ENCODE assay signal across 8 cellular contexts in genomic region chr19:31351212-31352193, GRCh38. TPM values are rescaled to one million over a fixed set of nuclear protein-coding genes. Genes with fewer than 3 reads are reported as not detected.
DNase-seq lines count a peak whose midpoint lies in the region; ATAC-seq lines count a peak whose summit lies in the region.

No MANE protein-coding gene starts in this region.

- peaks cover 63% of the 10 kb centered on the region for H3K27me3 Mint-ChIP-seq in activated T-helper 1 cell treated with anti-CD3 and anti-CD28 coated beads, Interleukin-12 subunit alpha, Interleukin-12 subunit beta, Interleukin-2, Interleukin-4 antibody, amounts not matched to agents 30 ng/mL and 10 ng/mL and 1 ng/mL, durations not matched to agents 14 hours and 24 hours and 36 hours (ENCODE audit: insufficient read depth)

- H3K9me3 ChIP-seq in right cardiac atrium (ENCODE audit: control insufficient read depth, low read length) = no peaks in the 10 kb centered on the region

- peak in 1 of 2 donors; percentile 9 for ATAC-seq in right cardiac atrium
- ATAC-seq in GM18519 (IDR thresholded peaks at IDR 0.05; ENCODE audit: low FRiP score, unreplicated experiment) = no peak

- intact Hi-C loops in activated T-helper 1 cell treated with anti-CD3 and anti-CD28 coated beads, Interleukin-12 subunit alpha, Interleukin-12 subunit beta, Interleukin-2, Interleukin-4 antibody, amounts not matched to agents 30 ng/mL and 10 ng/mL and 1 ng/mL, durations not matched to agents 14 hours and 24 hours and 36 hours (cut with micrococcal nuclease) = loop anchor here (2.0 to 5.0 kb wide), 2 partner anchors 137 to 1824 kb away; partner anchors contain the start of gene VSTM2B
- intact Hi-C loops in right cardiac atrium (cut with DNase I) = no loop called here

- peak; percentile 22 to 37 for DNase-seq in activated CD4-positive, alpha-beta T cell treated with anti-CD3 and anti-CD28 coated beads, Interleukin-2, amount 50 U/mL, for 48 hours
- DNase-seq in activated CD4-positive, alpha-beta T cell treated with anti-CD3 and anti-CD28 coated beads, Interleukin-2, amount 50 U/mL, for 4 hours = no peak
- no peak for DNase-seq in activated T-helper 1 cell treated with anti-CD3 and anti-CD28 coated beads, Interleukin-12 subunit alpha, Interleukin-12 subunit beta, Interleukin-2, Interleukin-4 antibody, amounts not matched to agents 30 ng/mL and 10 ng/mL and 1 ng/mL, durations not matched to agents 14 hours and 24 hours and 36 hours (ENCODE audit: low spot score)
- DNase-seq in right cardiac atrium (peak; percentile 58 to 82 (median 77)), retina (peak; percentile 81), NCI-H446 treated with DMSO at 0.1 percent for 48 hours (lab: John Stamatoyannopoulos, UW) (no peak), NCI-H1417 treated with DMSO at 0.1 percent for 48 hours (lab: John Stamatoyannopoulos, UW) (no peak)

- peak overlapping the region; percentile 95 for H3K4me3 Mint-ChIP-seq in activated T-helper 1 cell treated with anti-CD3 and anti-CD28 coated beads, Interleukin-12 subunit alpha, Interleukin-12 subunit beta, Interleukin-2, Interleukin-4 antibody, amounts not matched to agents 30 ng/mL and 10 ng/mL and 1 ng/mL, durations not matched to agents 14 hours and 24 hours and 36 hours

- no peak overlapping the region for H3K27ac ChIP-seq in right cardiac atrium (ENCODE audit: low read length)

- peaks cover 2% of the 10 kb centered on the region for H3K4me1 ChIP-seq in right cardiac atrium (ENCODE audit: control insufficient read depth, insufficient read depth, low read length)

- 6% methylated on average over 99 of the region's 99 CpGs for WGBS in right cardiac atrium

- no peaks in the 10 kb centered on the region for H3K27me3 ChIP-seq in right cardiac atrium (ENCODE audit: control insufficient read depth, insufficient read depth)

- no peaks in the 10 kb centered on the region for H3K9me3 Mint-ChIP-seq in activated T-helper 1 cell treated with anti-CD3 and anti-CD28 coated beads, Interleukin-12 subunit alpha, Interleukin-12 subunit beta, Interleukin-2, Interleukin-4 antibody, amounts not matched to agents 30 ng/mL and 10 ng/mL and 1 ng/mL, durations not matched to agents 14 hours and 24 hours and 36 hours

- H3K4me1 Mint-ChIP-seq in activated T-helper 1 cell treated with anti-CD3 and anti-CD28 coated beads, Interleukin-12 subunit alpha, Interleukin-12 subunit beta, Interleukin-2, Interleukin-4 antibody, amounts not matched to agents 30 ng/mL and 10 ng/mL and 1 ng/mL, durations not matched to agents 14 hours and 24 hours and 36 hours (ENCODE audit: low read depth) = peaks cover 40% of the 10 kb centered on the region

- H3K36me3 Mint-ChIP-seq in activated T-helper 1 cell treated with anti-CD3 and anti-CD28 coated beads, Interleukin-12 subunit alpha, Interleukin-12 subunit beta, Interleukin-2, Interleukin-4 antibody, amounts not matched to agents 30 ng/mL and 10 ng/mL and 1 ng/mL, durations not matched to agents 14 hours and 24 hours and 36 hours (ENCODE audit: low read depth) = peaks cover 6% of the 10 kb centered on the region

- peak overlapping the region; percentile 98 for H3K4me3 ChIP-seq in right cardiac atrium (ENCODE audit: low read length)

- peak overlapping the region; percentile 89 for H3K27ac Mint-ChIP-seq in activated T-helper 1 cell treated with anti-CD3 and anti-CD28 coated beads, Interleukin-12 subunit alpha, Interleukin-12 subunit beta, Interleukin-2, Interleukin-4 antibody, amounts not matched to agents 30 ng/mL and 10 ng/mL and 1 ng/mL, durations not matched to agents 14 hours and 24 hours and 36 hours

RNA-seq across cellular contexts. Expression of gene TSHZ3, which starts 2.3 kb away (rescaled TPM):
- 1.5 and 2.0 TPM in 2 replicates for total RNA-seq in activated T-helper 1 cell treated with anti-CD3 and anti-CD28 coated beads, Interleukin-12 subunit alpha, Interleukin-12 subunit beta, Interleukin-2, Interleukin-4 antibody, amounts not matched to agents 30 ng/mL and 10 ng/mL and 1 ng/mL, durations not matched to agents 14 hours and 24 hours and 36 hours
- total RNA-seq in right cardiac atrium = 1 to 10 TPM; 3.6 to 7.0 (median 4.5) TPM
- 1.5 TPM for polyA plus RNA-seq in right cardiac atrium

Comparison
In these comparisons a context has a peak if more than half of its experiments do, and no peak if none do; other contexts are left out.
1. DNase-seq: peak in activated CD4-positive, alpha-beta T cell treated with anti-CD3 and anti-CD28 coated beads, Interleukin-2, amount 50 U/mL, for 48 hours (2 of 2), right cardiac atrium (3 of 3) and retina (single experiment); none in activated CD4-positive, alpha-beta T cell treated with anti-CD3 and anti-CD28 coated beads, Interleukin-2, amount 50 U/mL, for 4 hours (0 of 2), activated T-helper 1 cell treated with anti-CD3 and anti-CD28 coated beads, Interleukin-12 subunit alpha, Interleukin-12 subunit beta, Interleukin-2, Interleukin-4 antibody, amounts not matched to agents 30 ng/mL and 10 ng/mL and 1 ng/mL, durations not matched to agents 14 hours and 24 hours and 36 hours (single experiment), NCI-H446 treated with DMSO at 0.1 percent for 48 hours (single experiment) and NCI-H1417 treated with DMSO at 0.1 percent for 48 hours (single experiment).